ENCODE assay signal across 1 cellular context in the genomic region with DNA sequence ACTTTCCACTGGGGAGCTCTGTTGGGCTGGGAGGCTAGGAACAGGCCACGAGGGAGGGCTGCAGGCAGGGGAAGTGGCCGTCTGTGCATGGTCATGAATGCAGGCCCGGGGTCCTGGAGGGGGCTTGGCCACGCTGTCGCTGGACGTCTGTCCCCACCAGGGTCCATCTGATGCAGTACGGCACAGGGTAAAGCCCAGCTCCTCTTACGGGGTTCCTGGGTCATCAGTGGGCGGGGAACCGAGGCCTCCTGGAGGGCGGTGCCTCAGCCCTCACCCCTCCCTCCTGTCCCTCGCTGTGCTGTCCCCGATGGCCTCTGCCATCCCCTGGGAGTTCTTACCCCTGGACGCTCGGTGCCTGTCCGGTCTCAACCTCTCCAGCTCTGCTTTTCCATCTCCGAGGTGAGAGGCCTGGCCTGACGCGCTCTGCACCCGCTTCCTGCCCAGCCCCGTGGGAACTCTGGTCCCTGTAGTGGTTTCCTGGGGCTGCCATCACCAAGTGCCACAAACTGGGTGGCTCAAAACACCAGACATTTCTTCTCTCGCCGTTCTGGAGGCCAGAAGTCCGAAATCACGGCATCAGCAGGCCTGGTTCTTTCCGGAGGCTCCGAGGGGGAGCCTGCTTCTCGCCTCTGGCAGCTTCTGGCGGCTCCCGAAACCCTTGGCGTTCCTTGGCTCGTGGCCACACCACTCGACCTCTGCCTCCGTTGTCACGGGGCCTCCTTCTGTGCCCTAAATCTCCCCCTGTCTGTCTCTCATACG.
TF ChIP-seq lines count a peak whose summit lies in the region.

No MANE protein-coding gene starts in this region.

TF ChIP-seq in K562, 482 proteins besides CTCF, POLR2A, EP300 and RAD21 (continued from another document):
- TF ChIP-seq NR4A1 (CRISPR knock-in tag; IDR thresholded peaks at IDR 0.05) (no peak), NR4A1 (tag; IDR thresholded peaks at IDR 0.05) (no peak), MAZ (CRISPR knock-in tag; conservative IDR thresholded peaks at IDR 0.05 in 1 of 2, IDR thresholded peaks at IDR 0.05 in 1 of 2) (peak; percentile 2 to 28; a peak in 2 of 4 replicates), HDAC1 (IDR thresholded peaks at IDR 0.05) (no peak), SRSF7 (optimal IDR thresholded peaks at IDR 0.05; ENCODE audit: low read depth, low read length) (no peak), HDGF (IDR thresholded peaks at IDR 0.05) (0 out of 2 replicates have a peak, but pooled peaks have one; percentile 31), KLF10 (CRISPR knock-in tag; IDR thresholded peaks at IDR 0.05) (no peak), FOSL1 (tag; conservative IDR thresholded peaks at IDR 0.05) (peak; percentile 82), CHCHD3 (CRISPR knock-in tag; IDR thresholded peaks at IDR 0.05) (no peak), HDAC2 (IDR thresholded peaks at IDR 0.05) (no peak), SP1 (CRISPR knock-in tag; IDR thresholded peaks at IDR 0.05) (0 out of 2 replicates have a peak, but pooled peaks have one; percentile 6), CTBP1 (IDR thresholded peaks at IDR 0.05; ENCODE audit: borderline replicate concordance) (0 out of 2 replicates have a peak, but pooled peaks have one; percentile 13), CC2D1A (IDR thresholded peaks at IDR 0.05) (no peak)
- TF ChIP-seq, protein P1, sequence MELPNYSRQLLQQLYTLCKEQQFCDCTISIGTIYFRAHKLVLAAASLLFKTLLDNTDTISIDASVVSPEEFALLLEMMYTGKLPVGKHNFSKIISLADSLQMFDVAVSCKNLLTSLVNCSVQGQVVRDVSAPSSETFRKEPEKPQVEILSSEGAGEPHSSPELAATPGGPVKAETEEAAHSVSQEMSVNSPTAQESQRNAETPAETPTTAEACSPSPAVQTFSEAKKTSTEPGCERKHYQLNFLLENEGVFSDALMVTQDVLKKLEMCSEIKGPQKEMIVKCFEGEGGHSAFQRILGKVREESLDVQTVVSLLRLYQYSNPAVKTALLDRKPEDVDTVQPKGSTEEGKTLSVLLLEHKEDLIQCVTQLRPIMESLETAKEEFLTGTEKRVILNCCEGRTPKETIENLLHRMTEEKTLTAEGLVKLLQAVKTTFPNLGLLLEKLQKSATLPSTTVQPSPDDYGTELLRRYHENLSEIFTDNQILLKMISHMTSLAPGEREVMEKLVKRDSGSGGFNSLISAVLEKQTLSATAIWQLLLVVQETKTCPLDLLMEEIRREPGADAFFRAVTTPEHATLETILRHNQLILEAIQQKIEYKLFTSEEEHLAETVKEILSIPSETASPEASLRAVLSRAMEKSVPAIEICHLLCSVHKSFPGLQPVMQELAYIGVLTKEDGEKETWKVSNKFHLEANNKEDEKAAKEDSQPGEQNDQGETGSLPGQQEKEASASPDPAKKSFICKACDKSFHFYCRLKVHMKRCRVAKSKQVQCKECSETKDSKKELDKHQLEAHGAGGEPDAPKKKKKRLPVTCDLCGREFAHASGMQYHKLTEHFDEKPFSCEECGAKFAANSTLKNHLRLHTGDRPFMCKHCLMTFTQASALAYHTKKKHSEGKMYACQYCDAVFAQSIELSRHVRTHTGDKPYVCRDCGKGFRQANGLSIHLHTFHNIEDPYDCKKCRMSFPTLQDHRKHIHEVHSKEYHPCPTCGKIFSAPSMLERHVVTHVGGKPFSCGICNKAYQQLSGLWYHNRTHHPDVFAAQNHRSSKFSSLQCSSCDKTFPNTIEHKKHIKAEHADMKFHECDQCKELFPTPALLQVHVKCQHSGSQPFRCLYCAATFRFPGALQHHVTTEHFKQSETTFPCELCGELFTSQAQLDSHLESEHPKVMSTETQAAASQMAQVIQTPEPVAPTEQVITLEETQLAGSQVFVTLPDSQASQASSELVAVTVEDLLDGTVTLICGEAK (IDR thresholded peaks at IDR 0.05): peak; percentile 27; the same call in 1 of the 2 replicates
- TF ChIP-seq, protein P1 (CRISPR knock-in tag; IDR thresholded peaks at IDR 0.05): no peak
- TF ChIP-seq, protein P2, sequence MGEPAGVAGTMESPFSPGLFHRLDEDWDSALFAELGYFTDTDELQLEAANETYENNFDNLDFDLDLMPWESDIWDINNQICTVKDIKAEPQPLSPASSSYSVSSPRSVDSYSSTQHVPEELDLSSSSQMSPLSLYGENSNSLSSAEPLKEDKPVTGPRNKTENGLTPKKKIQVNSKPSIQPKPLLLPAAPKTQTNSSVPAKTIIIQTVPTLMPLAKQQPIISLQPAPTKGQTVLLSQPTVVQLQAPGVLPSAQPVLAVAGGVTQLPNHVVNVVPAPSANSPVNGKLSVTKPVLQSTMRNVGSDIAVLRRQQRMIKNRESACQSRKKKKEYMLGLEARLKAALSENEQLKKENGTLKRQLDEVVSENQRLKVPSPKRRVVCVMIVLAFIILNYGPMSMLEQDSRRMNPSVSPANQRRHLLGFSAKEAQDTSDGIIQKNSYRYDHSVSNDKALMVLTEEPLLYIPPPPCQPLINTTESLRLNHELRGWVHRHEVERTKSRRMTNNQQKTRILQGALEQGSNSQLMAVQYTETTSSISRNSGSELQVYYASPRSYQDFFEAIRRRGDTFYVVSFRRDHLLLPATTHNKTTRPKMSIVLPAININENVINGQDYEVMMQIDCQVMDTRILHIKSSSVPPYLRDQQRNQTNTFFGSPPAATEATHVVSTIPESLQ (CRISPR knock-in tag; IDR thresholded peaks at IDR 0.05): no peak
- TF ChIP-seq, protein P3, sequence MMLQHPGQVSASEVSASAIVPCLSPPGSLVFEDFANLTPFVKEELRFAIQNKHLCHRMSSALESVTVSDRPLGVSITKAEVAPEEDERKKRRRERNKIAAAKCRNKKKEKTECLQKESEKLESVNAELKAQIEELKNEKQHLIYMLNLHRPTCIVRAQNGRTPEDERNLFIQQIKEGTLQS (IDR thresholded peaks at IDR 0.05): 0 out of 2 replicates have a peak, but pooled peaks have one; percentile 7
- TF ChIP-seq, protein P3 (CRISPR knock-in tag; conservative IDR thresholded peaks at IDR 0.05): no peak
